ENCODE assay signal across 8 cellular contexts in genomic region chr7:26153246-26153822, GRCh38. TPM values are rescaled to one million over a fixed set of nuclear protein-coding genes. Genes with fewer than 3 reads are reported as not detected.
DNase-seq lines count a peak whose midpoint lies in the region; ATAC-seq, FAIRE-seq and TF ChIP-seq lines count a peak whose summit lies in the region.

No MANE protein-coding gene starts in this region.

- H3K9me3 ChIP-seq in iPS-15b (ENCODE audit: control insufficient read depth, insufficient read depth, low read length): no peaks in the 10 kb centered on the region

- no peaks in the 10 kb centered on the region for H3K27me3 ChIP-seq in iPS-15b (ENCODE audit: control insufficient read depth, insufficient read depth, low read length)

- peak overlapping the region; percentile 84 for H3K4me3 ChIP-seq in iPS-15b (ENCODE audit: low read depth, low read length)

- H3K36me3 Mint-ChIP-seq in activated CD4-positive, alpha-beta memory T cell treated with anti-CD3 and anti-CD28 coated beads, Interleukin-2, amount 10 ng/mL, durations not matched to agents 7 days and 5 days (ENCODE audit: low read depth): peaks cover 24% of the 10 kb centered on the region
- H3K36me3 Mint-ChIP-seq in stimulated activated effector memory CD8-positive, alpha-beta T cell treated with anti-CD3 and anti-CD28 coated beads, Interleukin-12 subunit alpha, Interleukin-12 subunit beta, amount 100 ng/mL, for 72 hours: peaks cover 32% of the 10 kb centered on the region

- DNase-seq in NCI-H146 (lab: John Stamatoyannopoulos, UW) (peak; percentile 12), NCI-H146 treated with DMSO at 0.1 percent for 48 hours (lab: John Stamatoyannopoulos, UW; ENCODE audit: unreplicated experiment) (no peak), Ammon's horn (ENCODE audit: low spot score) (no peak), H54 (ENCODE audit: insufficient read length, low spot score) (no peak)
- DNase-seq in activated CD4-positive, alpha-beta memory T cell treated with anti-CD3 and anti-CD28 coated beads, Interleukin-2, amount 10 ng/mL, durations not matched to agents 7 days and 5 days: peak; percentile 28
- peak in 1 of 2 donors; percentile 75 for DNase-seq in stimulated activated effector memory CD8-positive, alpha-beta T cell treated with anti-CD3 and anti-CD28 coated beads, Interleukin-12 subunit alpha, Interleukin-12 subunit beta, amount 100 ng/mL, for 72 hours (ENCODE audit: low spot score in 2 of 2)

- FAIRE-seq in H54 (lab: Jason Lieb, UNC): no peak

- H3K4me1 ChIP-seq in iPS-15b (ENCODE audit: control insufficient read depth, insufficient read depth, low read length): peaks cover 19% of the 10 kb centered on the region

- H3K27me3 Mint-ChIP-seq in activated CD4-positive, alpha-beta memory T cell treated with anti-CD3 and anti-CD28 coated beads, Interleukin-2, amount 10 ng/mL, durations not matched to agents 7 days and 5 days: no peaks in the 10 kb centered on the region

- no peaks in the 10 kb centered on the region for H3K9me3 Mint-ChIP-seq in activated CD4-positive, alpha-beta memory T cell treated with anti-CD3 and anti-CD28 coated beads, Interleukin-2, amount 10 ng/mL, durations not matched to agents 7 days and 5 days
- no peaks in the 10 kb centered on the region for H3K9me3 Mint-ChIP-seq in stimulated activated effector memory CD8-positive, alpha-beta T cell treated with anti-CD3 and anti-CD28 coated beads, Interleukin-12 subunit alpha, Interleukin-12 subunit beta, amount 100 ng/mL, for 72 hours

- peak overlapping the region; percentile 97 for H3K27ac Mint-ChIP-seq in activated CD4-positive, alpha-beta memory T cell treated with anti-CD3 and anti-CD28 coated beads, Interleukin-2, amount 10 ng/mL, durations not matched to agents 7 days and 5 days
- peak overlapping the region; percentile 72 for H3K27ac Mint-ChIP-seq in stimulated activated effector memory CD8-positive, alpha-beta T cell treated with anti-CD3 and anti-CD28 coated beads, Interleukin-12 subunit alpha, Interleukin-12 subunit beta, amount 100 ng/mL, for 72 hours

- H3K4me1 Mint-ChIP-seq in activated CD4-positive, alpha-beta memory T cell treated with anti-CD3 and anti-CD28 coated beads, Interleukin-2, amount 10 ng/mL, durations not matched to agents 7 days and 5 days: peaks cover 66% of the 10 kb centered on the region
- H3K4me1 Mint-ChIP-seq in stimulated activated effector memory CD8-positive, alpha-beta T cell treated with anti-CD3 and anti-CD28 coated beads, Interleukin-12 subunit alpha, Interleukin-12 subunit beta, amount 100 ng/mL, for 72 hours: peaks cover 69% of the 10 kb centered on the region

- peak overlapping the region; percentile 70 for H3K9ac ChIP-seq in iPS-15b (ENCODE audit: low read depth, low read length)

- H3K36me3 ChIP-seq in iPS-15b (ENCODE audit: control insufficient read depth, insufficient read depth, low read length): no peaks in the 10 kb centered on the region

- TF ChIP-seq POLR2A in H54 (IDR thresholded peaks at IDR 0.05; ENCODE audit: low read depth, low read length): no peak

- CTCF ChIA-PET in activated CD4-positive, alpha-beta memory T cell treated with anti-CD3 and anti-CD28 coated beads, Interleukin-2, amount 10 ng/mL, durations not matched to agents 7 days and 5 days (lab: Charles Lee): no interaction called here

- H3K4me3 Mint-ChIP-seq in activated CD4-positive, alpha-beta memory T cell treated with anti-CD3 and anti-CD28 coated beads, Interleukin-2, amount 10 ng/mL, durations not matched to agents 7 days and 5 days: peak overlapping the region; percentile 94
- H3K4me3 Mint-ChIP-seq in stimulated activated effector memory CD8-positive, alpha-beta T cell treated with anti-CD3 and anti-CD28 coated beads, Interleukin-12 subunit alpha, Interleukin-12 subunit beta, amount 100 ng/mL, for 72 hours: peak overlapping the region; percentile 98

- ATAC-seq in stimulated activated effector memory CD8-positive, alpha-beta T cell treated with anti-CD3 and anti-CD28 coated beads, Interleukin-12 subunit alpha, Interleukin-12 subunit beta, amount 100 ng/mL, for 72 hours: peak; percentile 31
- no peak for ATAC-seq in GM21360 (IDR thresholded peaks at IDR 0.05; ENCODE audit: unreplicated experiment)

- POLR2A ChIA-PET in activated CD4-positive, alpha-beta memory T cell treated with anti-CD3 and anti-CD28 coated beads, Interleukin-2, amount 10 ng/mL, durations not matched to agents 7 days and 5 days (lab: Charles Lee): interaction anchor here (1.9 to 14.1 kb wide), 5 partner anchors 13 to 141 kb away, joined by 10 to 406 read pairs (median 40); partner anchors contain the start of genes CBX3 and HNRNPA2B1

RNA-seq across cellular contexts. Expression of gene NFE2L3, which starts 1.3 kb away (rescaled TPM):
- total RNA-seq in activated CD4-positive, alpha-beta memory T cell treated with anti-CD3 and anti-CD28 coated beads, Interleukin-2, amount 10 ng/mL, durations not matched to agents 7 days and 5 days: 10 to 100 TPM; 21.5 to 24.0 TPM

RNA-seq across cellular contexts. Expression of gene HNRNPA2B1, which starts 47.2 kb away (rescaled TPM):
- total RNA-seq in activated CD4-positive, alpha-beta memory T cell treated with anti-CD3 and anti-CD28 coated beads, Interleukin-2, amount 10 ng/mL, durations not matched to agents 7 days and 5 days: 100 to 1,000 TPM; 696 to 705 TPM

RNA-seq across cellular contexts. Expression of gene CBX3, which starts 48.2 kb away (rescaled TPM):
- total RNA-seq in activated CD4-positive, alpha-beta memory T cell treated with anti-CD3 and anti-CD28 coated beads, Interleukin-2, amount 10 ng/mL, durations not matched to agents 7 days and 5 days: 100 to 1,000 TPM; 214 to 215 TPM

Comparison
In these comparisons a context has a peak if more than half of its experiments do, and no peak if none do; other contexts are left out.
1. DNase-seq: peak in NCI-H146 (single experiment) and activated CD4-positive, alpha-beta memory T cell treated with anti-CD3 and anti-CD28 coated beads, Interleukin-2, amount 10 ng/mL, durations not matched to agents 7 days and 5 days (single experiment); none in NCI-H146 treated with DMSO at 0.1 percent for 48 hours (single experiment), Ammon's horn (single experiment) and H54 (single experiment).